9 cellular contexts compared by ENCODE assay signal in the genomic region with DNA sequence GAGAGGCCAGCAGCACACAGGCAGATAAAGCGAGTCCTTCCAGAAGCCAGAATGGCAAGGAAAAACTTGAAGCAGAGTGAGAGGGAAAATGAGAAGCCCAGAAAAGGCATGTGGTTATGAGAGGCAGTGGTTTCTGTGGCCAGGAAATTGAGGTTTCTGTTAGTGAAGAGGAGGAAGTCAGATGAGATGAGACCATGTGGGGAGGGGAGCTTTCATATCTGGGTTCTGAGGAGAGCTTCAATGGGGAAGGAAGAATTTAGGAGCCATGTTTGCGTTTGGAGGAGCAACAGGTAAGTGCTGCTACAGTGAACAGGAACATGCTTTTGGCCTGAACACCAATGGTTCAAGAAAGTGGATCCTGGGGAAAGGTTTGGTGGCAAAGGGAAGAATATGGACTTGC. TPM values are rescaled to one million over a fixed set of nuclear protein-coding genes. Genes with fewer than 3 reads are reported as not detected.
A peak's percentile ranks its signal among the peaks of the same experiment; 100 is the strongest.
DNase-seq lines count a peak whose midpoint lies in the region; ATAC-seq, FAIRE-seq and TF ChIP-seq lines count a peak whose summit lies in the region.
"Had no signal": no experiment of that assay in that cellular context is flagged by ENCODE, and none has a peak within 500 bp of the region (broad histone marks: within the 10 kb centered on the region; RNA-seq: fewer than 3 reads in every experiment).

No MANE protein-coding gene starts in this region.

- H3K36me3 ChIP-seq in GM06990 (ENCODE audit: control insufficient read depth, insufficient read depth, low read length), result no peaks in the 10 kb centered on the region
- H3K36me3 ChIP-seq in OCI-LY7 (ENCODE audit: insufficient read depth, low read length), result no peaks in the 10 kb centered on the region

- POLR2A ChIA-PET in OCI-LY7 (lab: Charles Lee), result interaction anchor here (0.5 to 1.5 kb wide), 5 partner anchors 35 to 82 kb away, joined by 3 read pairs; no protein-coding TSS in a partner anchor

- BruUV-seq in OCI-LY7 (replicated peaks; lab: Mats Ljungman, UMichigan), result no TSS peak

- no peaks in the 10 kb centered on the region for H3K36me3 Mint-ChIP-seq in immature natural killer cell

- H3K27me3 Mint-ChIP-seq in immature natural killer cell (ENCODE audit: low read depth in 3 of 3), result peaks cover 13 to 20% (median 15%) of the 10 kb centered on the region in 3 donors

- no peaks in the 10 kb centered on the region for H3K27me3 ChIP-seq in GM06990 (replicated peaks; ENCODE audit: control insufficient read depth, insufficient read depth, low read length)

- no peak for TF ChIP-seq POLR2A in H54 (IDR thresholded peaks at IDR 0.05; ENCODE audit: low read depth, low read length)

- DNase-seq in GM06990 (ENCODE audit: extremely low read depth, insufficient read length) (peak; percentile 30), OCI-LY7 (ENCODE audit: low spot score) (peak; percentile 81), immature natural killer cell (peak; percentile 56 to 60 (median 58)), DMS53 treated with DMSO at 0.1 percent for 48 hours (lab: John Stamatoyannopoulos, UW; ENCODE audit: unreplicated experiment) (no peak), H54 (ENCODE audit: insufficient read length, low spot score) (no peak), NCI-H1092 treated with DMSO at 0.1 percent for 48 hours (lab: John Stamatoyannopoulos, UW) (no peak), A172 (ENCODE audit: low spot score) (no peak)

- H4K20me1 ChIP-seq in OCI-LY7 (ENCODE audit: insufficient read depth, low read length), result no peaks in the 10 kb centered on the region

- peaks cover 19 to 23% of the 10 kb centered on the region in 2 donors for H3K4me1 Mint-ChIP-seq in immature natural killer cell

- ATAC-seq in GM21723 (IDR thresholded peaks at IDR 0.05; ENCODE audit: unreplicated experiment), result peak; percentile 61

- H3K4me3 Mint-ChIP-seq in immature natural killer cell, result peak overlapping the region; percentile 39 to 78 (median 63)

- no peaks in the 10 kb centered on the region for H3K9me3 ChIP-seq in OCI-LY7 (ENCODE audit: low read length)

- peak overlapping the region; percentile 64 for H3K4me2 ChIP-seq in OCI-LY7 (ENCODE audit: low read length)

- no peak overlapping the region for H3K4me3 ChIP-seq in GM06990 (replicated peaks; ENCODE audit: low read depth, low read length)
- H3K4me3 ChIP-seq in OCI-LY7 (ENCODE audit: low read depth, low read length, poor library complexity, severe bottlenecking), result peak overlapping the region; percentile 16

- TF ChIP-seq CTCF in GM06990 (IDR thresholded peaks at IDR 0.05; ENCODE audit: insufficient read depth, low read length, poor library complexity, severe bottlenecking) (no peak), OCI-LY7 (conservative IDR thresholded peaks at IDR 0.05; ENCODE audit: low read length) (no peak)

- H3K27ac Mint-ChIP-seq in immature natural killer cell, result peak overlapping the region in 1 of 6 donors; percentile 2

- H3K9me2 ChIP-seq in OCI-LY7 (ENCODE audit: insufficient read depth, low read length), result no peaks in the 10 kb centered on the region

- CTCF ChIA-PET in OCI-LY7 (lab: Charles Lee; ENCODE audit: unreplicated experiment), result interaction anchor here (2.5 kb wide), 1 partner anchor 81 kb away, joined by 15 read pairs; no protein-coding TSS in a partner anchor

- H3K9me3 Mint-ChIP-seq in immature natural killer cell, result peaks cover 0 to 4% (median 0%) of the 10 kb centered on the region in 6 donors

- peaks cover 25% of the 10 kb centered on the region for H3K4me1 ChIP-seq in OCI-LY7 (ENCODE audit: insufficient read depth, low read length, poor library complexity, severe bottlenecking)

- no peak for FAIRE-seq in H54 (lab: Jason Lieb, UNC)
- FAIRE-seq: islet of Langerhans had no signal

- H3K79me2 ChIP-seq in OCI-LY7 (ENCODE audit: insufficient read depth, low read depth, low read length), result no peaks in the 10 kb centered on the region

- H2AFZ ChIP-seq in OCI-LY7 (ENCODE audit: low read length), result no peak overlapping the region; the same call in 1 of the 2 replicates

- no peak overlapping the region for H3K27ac ChIP-seq in OCI-LY7 (ENCODE audit: low read depth, low read length, poor library complexity, severe bottlenecking)

- intact Hi-C loops in OCI-LY7 (cut with micrococcal nuclease; ENCODE audit: unreplicated experiment), result loop anchor here (2.0 kb wide), 2 partner anchors 37 to 67 kb away; a partner anchor contains a TSS

RNA-seq across cellular contexts. Expression of a gene that starts 6.1 kb away (rescaled TPM):
- not detected in 2 replicates for total RNA-seq in OCI-LY7 (2014; rRNA removed; shearing (Covaris generic))
- 0.40 and 0.57 TPM in 2 replicates for total RNA-seq in OCI-LY7 (2022)
- under 1 TPM in 1 of 3 donors, not detected in 2; 0.15 TPM for polyA plus RNA-seq in immature natural killer cell
- total RNA-seq in A172 (2014; rRNA removed; shearing (Covaris generic)), result not detected in 2 replicates

RNA-seq across cellular contexts. Expression of a gene that starts 41.6 kb away (rescaled TPM):
- 2.6 and 3.2 TPM in 2 replicates for total RNA-seq in OCI-LY7 (2014; rRNA removed; shearing (Covaris generic))
- 16.0 and 28.7 TPM in 2 replicates for total RNA-seq in OCI-LY7 (2022)
- 10 to 100 TPM in 2 of 3 donors, 1 to 10 TPM in 1; 2.0 to 65.8 (median 29.7) TPM for polyA plus RNA-seq in immature natural killer cell
- not detected in 2 replicates for total RNA-seq in A172 (2014; rRNA removed; shearing (Covaris generic))

Comparison
In these comparisons a context has a peak if more than half of its experiments do, and no peak if none do; other contexts are left out.
1. DNase-seq: peak in GM06990 (single experiment), OCI-LY7 (single experiment) and immature natural killer cell (3 of 3); none in DMS53 treated with DMSO at 0.1 percent for 48 hours (single experiment), H54 (single experiment), NCI-H1092 treated with DMSO at 0.1 percent for 48 hours (single experiment) and A172 (single experiment).